8 cellular contexts compared by ENCODE assay signal in the genomic region with DNA sequence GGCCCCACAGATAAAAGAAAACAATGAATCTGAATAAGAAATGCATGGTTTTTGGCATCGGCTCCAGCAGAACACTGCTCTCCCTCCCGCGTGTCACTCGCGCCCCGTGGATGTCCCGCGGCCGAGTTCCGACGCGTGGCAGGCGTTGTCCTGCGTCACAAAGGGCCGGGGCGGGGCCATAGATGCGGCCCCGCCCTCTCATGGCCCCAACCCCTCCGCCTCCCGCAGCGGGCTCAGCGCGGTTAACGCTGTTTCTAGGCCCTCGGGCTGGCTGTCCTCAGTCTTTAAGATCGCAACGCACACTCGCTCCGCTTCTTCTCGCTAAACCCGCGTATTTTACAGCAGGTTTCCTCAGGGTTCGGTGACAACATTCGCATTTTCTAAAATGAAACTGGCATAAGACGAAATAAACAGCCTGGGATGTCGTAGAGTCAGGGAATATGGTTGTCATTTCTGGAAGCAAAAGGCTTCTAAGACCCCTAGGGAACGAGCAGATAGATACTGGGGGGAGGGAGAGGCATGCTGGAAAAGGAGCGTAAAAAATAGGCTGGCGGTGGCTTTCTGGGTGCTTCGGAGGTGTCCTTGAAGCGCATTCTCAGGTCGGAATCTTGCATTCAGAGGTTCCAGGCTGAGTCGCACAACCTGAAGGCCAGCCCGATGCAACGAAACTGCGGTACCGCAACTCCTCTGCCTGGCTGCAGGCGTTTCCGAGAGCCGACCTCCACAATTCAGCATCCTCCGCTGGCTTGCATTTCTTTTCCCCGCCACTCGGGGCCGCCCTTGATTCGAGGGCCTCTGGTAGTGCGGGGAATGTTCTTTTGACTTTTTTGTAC. TPM values are rescaled to one million over a fixed set of nuclear protein-coding genes. Genes with fewer than 3 reads are reported as not detected.
DNase-seq lines count a peak whose midpoint lies in the region; ATAC-seq, FAIRE-seq and TF ChIP-seq lines count a peak whose summit lies in the region.

A gene with protein sequence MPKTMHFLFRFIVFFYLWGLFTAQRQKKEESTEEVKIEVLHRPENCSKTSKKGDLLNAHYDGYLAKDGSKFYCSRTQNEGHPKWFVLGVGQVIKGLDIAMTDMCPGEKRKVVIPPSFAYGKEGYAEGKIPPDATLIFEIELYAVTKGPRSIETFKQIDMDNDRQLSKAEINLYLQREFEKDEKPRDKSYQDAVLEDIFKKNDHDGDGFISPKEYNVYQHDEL (minus strand): TSS at position 159 of the 833 bp plus-strand sequence. CDS start 101 bp downstream, at position 58.

- H3K27ac ChIP-seq in kidney (ENCODE audit: low read depth in 2 of 2, low read length in 2 of 2) = peak within 1 kb of the TSS; percentile 93 to 96

- FAIRE-seq in kidney (lab: Jason Lieb, UNC) = no peak

- peak within 1 kb of the TSS; percentile 50 for H3K4me3 ChIP-seq in AG09309 (ENCODE audit: control insufficient read depth, low read depth, low read length)
- peak within 1 kb of the TSS; percentile 86 to 97 for H3K4me3 ChIP-seq in kidney (ENCODE audit: low read length in 2 of 2)

- TF ChIP-seq CTCF in AG09309 (IDR thresholded peaks at IDR 0.05; ENCODE audit: control insufficient read depth, insufficient read depth, low read depth, low read length, missing control alignments) (peak; percentile 73), kidney (IDR thresholded peaks at IDR 0.05; ENCODE audit: borderline replicate concordance, extremely low read depth, insufficient read depth) (peak; percentile 55)

- intact Hi-C loops in kidney (cut with DNase I) = no loop called here

- no peaks in the 10 kb centered on the region for H3K9me3 ChIP-seq in kidney (ENCODE audit: control insufficient read depth in 1 of 2, low read length in 2 of 2)

- H3K4me1 ChIP-seq in kidney (ENCODE audit: control insufficient read depth in 1 of 2, insufficient read depth in 1 of 2, low read depth in 1 of 2, low read length in 2 of 2) = peaks cover 7 to 23% of the 10 kb centered on the region in 2 donors

- H3K9ac ChIP-seq in kidney (ENCODE audit: low read length in 2 of 2) = peak within 1 kb of the TSS; percentile 75 to 90

- DNase-seq in AG09309 (ENCODE audit: low read depth) = no peak
- peak; percentile 70 to 84 for DNase-seq in NCI-H446 (lab: John Stamatoyannopoulos, UW)
- DNase-seq in cerebellar cortex (ENCODE audit: low spot score) = peak; percentile 92
- DNase-seq in kidney = peak; percentile 95
- DNase-seq in stimulated activated CD4-positive, alpha-beta T cell treated with anti-CD3 and anti-CD28 coated beads, Interleukin-15, amount 100 ng/mL, for 24 hours = peak; percentile 85

- no peaks in the 10 kb centered on the region for H3K36me3 ChIP-seq in kidney (ENCODE audit: control insufficient read depth in 1 of 2, insufficient read depth in 2 of 2, low read length in 2 of 2)

- ATAC-seq in GM18909 (IDR thresholded peaks at IDR 0.05; ENCODE audit: poor library complexity, unreplicated experiment) (peak; percentile 49), HG03175 (IDR thresholded peaks at IDR 0.05; ENCODE audit: unreplicated experiment) (peak; percentile 47)
- peak; percentile 77 to 78 for ATAC-seq in activated CD4-positive, CD25-positive, alpha-beta regulatory T cell treated with anti-CD3 and anti-CD28 coated beads, Interleukin-2, amount 50 U/mL, for 24 hours

RNA-seq across cellular contexts. Expression of the gene that starts here (rescaled TPM):
- total RNA-seq in kidney = 8.2 TPM
- 10.8 TPM for polyA plus RNA-seq in kidney (ENCODE audit: insufficient read depth, low read depth, low replicate concordance)
